ENCODE assay signal across 19 cellular contexts in genomic region chr20:36478137-36478905, GRCh38.
A peak's percentile ranks its signal among the peaks of the same experiment; 100 is the strongest.
DNase-seq lines count a peak whose midpoint lies in the region; ATAC-seq and TF ChIP-seq lines count a peak whose summit lies in the region.
"Had no signal": no experiment of that assay in that cellular context is flagged by ENCODE, and none has a peak within 500 bp of the region (broad histone marks: within the 10 kb centered on the region; RNA-seq: fewer than 3 reads in every experiment).

No MANE protein-coding gene starts in this region.

- no peak overlapping the region for H3K4me2 ChIP-seq in PC-9

- no peak for DNase-seq in GM10266 (ENCODE audit: extremely low spot score)
- DNase-seq in T-helper 17 cell: no peak
- DNase-seq in epithelial cell of proximal tubule (ENCODE audit: low read depth): no peak
- no peak for DNase-seq in gastrocnemius medialis
- no peak for DNase-seq in kidney glomerular epithelial cell (lab: John Stamatoyannopoulos, UW)
- no peak for DNase-seq in PC-9
- DNase-seq: activated CD4-positive, alpha-beta T cell treated with anti-CD3 and anti-CD28 coated beads, Interleukin-2, amount 50 U/mL, for 4 hours; CD8-positive, alpha-beta T cell; DMS79; NCI-H1092; NCI-H2081; NCI-H524; Right ventricle myocardium superior; stimulated activated CD8-positive, alpha-beta memory T cell treated with anti-CD3 and anti-CD28 coated beads, Interleukin-4, amount 100 ng/mL, for 48 hours; T-cell had no signal

- TF ChIP-seq CTCF in GM10266 (IDR thresholded peaks at IDR 0.05; ENCODE audit: control insufficient read depth, insufficient read depth, low read depth, missing control alignments) (peak; percentile 0), epithelial cell of proximal tubule (conservative IDR thresholded peaks at IDR 0.05; ENCODE audit: low read depth, low read length) (peak; percentile 2), gastrocnemius medialis (IDR thresholded peaks at IDR 0.05 in 4 of 5, conservative IDR thresholded peaks at IDR 0.05 in 1 of 5) (no peak), PC-9 (conservative IDR thresholded peaks at IDR 0.05) (no peak)

- H3K27ac ChIP-seq in gastrocnemius medialis (peak overlapping the region; percentile 89 to 96 (median 94)), PC-9 (no peak overlapping the region)

- H4K20me1 ChIP-seq in PC-9 (ENCODE audit: insufficient read depth): peaks cover 32% of the 10 kb centered on the region

- no peak overlapping the region for H3K4me3 ChIP-seq in epithelial cell of proximal tubule (ENCODE audit: low read depth, low read length)
- no peak overlapping the region for H3K4me3 ChIP-seq in gastrocnemius medialis
- no peak overlapping the region for H3K4me3 ChIP-seq in PC-9
- H3K4me3 ChIP-seq: coronary artery had no signal

- no peak overlapping the region for H3K4me3 Mint-ChIP-seq in T-helper 17 cell
- H3K4me3 Mint-ChIP-seq: CD8-positive, alpha-beta T cell; mesothelial cell of epicardium; neural crest cell; T-cell had no signal

- peaks cover 7% of the 10 kb centered on the region; the same call in 1 of the 2 replicates for H3F3A ChIP-seq in PC-9 (ENCODE audit: insufficient read depth, low read depth)

- BruUV-seq in PC-9 (replicated peaks; lab: Mats Ljungman, UMichigan): no TSS peak

- in situ Hi-C loops in gastrocnemius medialis (cut with MboI; ENCODE audit: low sequenced_read_pairs in 4 of 4): no loop called here

- CTCF ChIA-PET in PC-9 (lab: Charles Lee): no interaction called here

- TF ChIP-seq POLR2A in gastrocnemius medialis (IDR thresholded peaks at IDR 0.05): no peak

- peaks cover 49% of the 10 kb centered on the region for H3K4me1 Mint-ChIP-seq in T-helper 17 cell

- 0 out of 2 replicates have a peak, but pooled peaks cover 13% of the 10 kb centered on the region for H3K79me2 ChIP-seq in PC-9 (ENCODE audit: low read depth)

- H3K27me3 ChIP-seq in gastrocnemius medialis (no peaks in the 10 kb centered on the region), PC-9 (ENCODE audit: insufficient read depth, low read depth) (no peaks in the 10 kb centered on the region)

- POLR2A ChIA-PET in PC-9 (lab: Charles Lee; ENCODE audit: unreplicated experiment): interaction anchor here (0.6 kb wide), 1 partner anchor 9 kb away, joined by 3 read pairs; no protein-coding TSS in a partner anchor

- H3K36me3 ChIP-seq in gastrocnemius medialis (no peaks in the 10 kb centered on the region), PC-9 (ENCODE audit: low read depth) (no peaks in the 10 kb centered on the region)

- no peaks in the 10 kb centered on the region for H3K27me3 Mint-ChIP-seq in T-helper 17 cell
- H3K27me3 Mint-ChIP-seq: T-cell had no signal

- H3K27ac Mint-ChIP-seq in T-helper 17 cell: peak overlapping the region; percentile 89
- H3K27ac Mint-ChIP-seq: CD8-positive, alpha-beta T cell had no signal

- ATAC-seq in T-helper 17 cell (no peak), gastrocnemius medialis (no peak), SK-N-SH treated with all-trans-retinoic acid at 6 μM for 48 hours (no peak)
- ATAC-seq: CD8-positive, alpha-beta T cell; T-cell had no signal

- H2AFZ ChIP-seq in PC-9: no peak overlapping the region

- intact Hi-C loops in gastrocnemius medialis (cut with DNase I; ENCODE audit: low total_unique reads): no loop called here
- intact Hi-C loops in PC-9 (cut with micrococcal nuclease; ENCODE audit: unreplicated experiment): no loop called here

- no peaks in the 10 kb centered on the region for H3K9me3 ChIP-seq in T-helper 17 cell (ENCODE audit: control insufficient read depth, low read length, poor library complexity, severe bottlenecking)
- no peaks in the 10 kb centered on the region for H3K9me3 ChIP-seq in gastrocnemius medialis
- no peaks in the 10 kb centered on the region for H3K9me3 ChIP-seq in PC-9 (ENCODE audit: insufficient read depth, low read depth)

- H3K4me1 ChIP-seq in gastrocnemius medialis (peaks cover 79 to 83% of the 10 kb centered on the region in 2 donors), PC-9 (replicated peaks; ENCODE audit: insufficient read depth) (peaks cover 5% of the 10 kb centered on the region)

- H3K36me3 Mint-ChIP-seq in T-helper 17 cell (ENCODE audit: low read depth): no peaks in the 10 kb centered on the region
- H3K36me3 Mint-ChIP-seq: mesothelial cell of epicardium had no signal

- H3K9me2 ChIP-seq in PC-9 (ENCODE audit: insufficient read depth): no peaks in the 10 kb centered on the region

TF ChIP-seq in SK-N-SH treated with all-trans-retinoic acid at 6 μM for 48 hours, 23 proteins besides CTCF, POLR2A, EP300 and RAD21:
- TF ChIP-seq ARNTL (CRISPR knock-in tag; IDR thresholded peaks at IDR 0.05; ENCODE audit: borderline replicate concordance, low read depth) (no peak), GLIS3 (CRISPR knock-in tag; IDR thresholded peaks at IDR 0.05) (no peak)
TF ChIP-seq in SK-N-SH treated with all-trans-retinoic acid at 6 μM for 48 hours: peak in this region for 0.

Comparison
In these comparisons a context has a peak if more than half of its experiments do, and no peak if none do; other contexts are left out.
1. CTCF ChIP-seq: peak in GM10266 (single experiment) and epithelial cell of proximal tubule (single experiment); none in gastrocnemius medialis (0 of 5) and PC-9 (single experiment).